In the genomic region with DNA sequence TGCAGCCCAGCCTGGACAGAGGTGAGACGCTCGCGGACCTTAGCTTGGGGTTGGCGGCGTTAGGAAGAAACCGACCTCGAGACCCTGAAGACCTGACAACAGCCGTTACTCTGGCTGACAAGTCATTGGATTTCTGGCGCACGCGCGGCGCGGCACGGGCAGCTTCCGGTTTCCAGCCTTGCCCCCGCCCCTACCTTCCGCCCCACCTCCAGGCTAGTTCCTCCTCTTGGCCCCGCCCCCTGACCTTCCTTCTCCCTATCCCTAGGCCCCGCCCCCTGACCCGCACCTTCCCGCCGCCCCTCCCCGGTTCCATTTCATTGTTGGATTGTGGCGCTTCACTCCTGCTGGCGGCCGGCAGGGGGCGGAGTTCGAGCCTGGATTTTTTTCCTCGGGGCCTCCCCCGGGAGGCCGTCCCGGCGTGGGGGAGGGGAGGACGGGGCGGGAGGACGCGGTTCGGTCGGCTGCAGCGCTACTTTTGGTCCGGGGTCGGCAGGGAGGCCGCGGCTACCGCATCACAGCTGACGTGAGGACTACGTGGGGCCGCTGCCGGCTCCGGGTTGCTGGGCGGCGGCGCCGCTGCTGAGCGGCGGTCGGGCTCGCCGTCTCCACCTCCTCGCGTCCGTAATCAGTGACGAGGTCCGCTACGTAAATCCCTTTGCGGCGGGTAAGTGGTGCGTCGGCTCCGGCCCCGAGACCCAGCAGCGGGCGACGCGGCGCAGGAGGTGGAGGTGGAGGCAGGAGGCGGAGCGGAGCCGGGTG, we compare ENCODE assay signal across 1 cellular context.
TF ChIP-seq lines count a peak whose summit lies in the region.

A gene (plus strand): TSS at position 317 of the 759 bp plus-strand sequence. CDS start 10,990 bp downstream, outside the sequence.

TF ChIP-seq in neural cell, 6 proteins besides CTCF, POLR2A, EP300 and RAD21 (continued from another document):
- peak; percentile 86 for TF ChIP-seq POLR2AphosphoS5 (IDR thresholded peaks at IDR 0.05)
- peak; percentile 71 for TF ChIP-seq MXI1 (conservative IDR thresholded peaks at IDR 0.05; ENCODE audit: poor library complexity, severe bottlenecking)
TF ChIP-seq in neural cell: peak in this region for 5.
